ENCODE assay signal across 12 cellular contexts in the genomic region with DNA sequence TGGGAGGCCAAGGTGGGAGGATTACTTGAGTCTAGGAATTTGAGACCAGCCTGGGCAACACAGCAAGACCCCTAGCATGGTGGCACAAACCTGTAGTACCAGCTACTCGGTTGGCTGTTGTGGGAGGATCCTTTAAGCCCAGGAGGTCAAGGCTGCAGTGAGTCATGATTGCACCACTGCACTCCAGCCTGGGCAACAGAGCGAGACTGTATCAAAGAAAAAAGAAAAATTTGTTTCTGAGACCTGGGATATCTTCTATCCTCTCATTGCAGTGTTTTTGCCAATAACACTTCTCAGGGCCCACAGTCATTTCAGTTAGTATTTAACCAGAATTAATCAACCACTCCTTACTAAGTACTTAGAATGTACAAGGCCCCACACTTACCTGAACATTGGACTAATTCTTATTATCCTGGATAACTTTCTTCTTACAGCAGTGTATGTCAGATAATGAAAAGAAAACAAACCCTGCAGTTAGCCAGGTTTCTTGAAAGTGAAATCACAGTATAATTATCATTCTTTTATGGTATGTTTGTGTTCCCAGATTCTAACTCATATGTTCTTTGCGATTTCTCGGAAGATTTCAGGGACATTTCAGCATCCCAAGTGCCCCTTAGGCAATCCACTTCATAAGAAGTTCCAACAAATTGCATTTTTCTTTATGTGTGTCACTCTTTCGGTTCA.
DNase-seq lines count a peak whose midpoint lies in the region; TF ChIP-seq lines count a peak whose summit lies in the region.
"Had no signal": no experiment of that assay in that cellular context is flagged by ENCODE, and none has a peak within 500 bp of the region (broad histone marks: within the 10 kb centered on the region; RNA-seq: fewer than 3 reads in every experiment).

No MANE protein-coding gene starts in this region.

- no peak for TF ChIP-seq POLR2A in Peyer's patch (IDR thresholded peaks at IDR 0.05)
- no peak for TF ChIP-seq POLR2A in esophagus muscularis mucosa (IDR thresholded peaks at IDR 0.05; ENCODE audit: low read depth)

- H3K4me2 ChIP-seq in fibroblast of lung (ENCODE audit: extremely low read depth, insufficient read depth, low read length) (no peak overlapping the region), neural progenitor cell (no peak overlapping the region)

- no peak overlapping the region for H2AFZ ChIP-seq in fibroblast of lung (ENCODE audit: low read length)
- H2AFZ ChIP-seq in neural progenitor cell (replicated peaks), result no peak overlapping the region

- no peaks in the 10 kb centered on the region for H3K36me3 Mint-ChIP-seq in neural progenitor cell
- H3K36me3 Mint-ChIP-seq in activated T-cell treated with anti-CD3 and anti-CD28 coated beads, Interleukin-2, amount 50 U/mL, for 24 hours (ENCODE audit: low read depth), result peaks cover 30% of the 10 kb centered on the region

- H3K27me3 ChIP-seq in Peyer's patch, result no peaks in the 10 kb centered on the region
- no peaks in the 10 kb centered on the region for H3K27me3 ChIP-seq in fibroblast of lung (ENCODE audit: control insufficient read depth, insufficient read depth, low read length)
- no peaks in the 10 kb centered on the region for H3K27me3 ChIP-seq in neural progenitor cell
- no peaks in the 10 kb centered on the region for H3K27me3 ChIP-seq in esophagus muscularis mucosa
- H3K27me3 ChIP-seq: neutrophil had no signal

- H3K36me3 ChIP-seq in Peyer's patch (no peaks in the 10 kb centered on the region), fibroblast of lung (ENCODE audit: control insufficient read depth, insufficient read depth, low read length) (no peaks in the 10 kb centered on the region), neural progenitor cell (peaks cover 5% of the 10 kb centered on the region), esophagus muscularis mucosa (peaks cover 0 to 3% (median 0%) of the 10 kb centered on the region in 4 donors)
- H3K36me3 ChIP-seq: neutrophil had no signal

- no peaks in the 10 kb centered on the region for H3K9me3 ChIP-seq in Peyer's patch
- H3K9me3 ChIP-seq in fibroblast of lung (ENCODE audit: control insufficient read depth, insufficient read depth, low read depth, low read length), result no peaks in the 10 kb centered on the region
- H3K9me3 ChIP-seq in neural progenitor cell (ENCODE audit: low read depth), result no peaks in the 10 kb centered on the region
- no peaks in the 10 kb centered on the region for H3K9me3 ChIP-seq in esophagus muscularis mucosa
- H3K9me3 ChIP-seq: neutrophil had no signal

- intact Hi-C loops in esophagus muscularis mucosa (cut with DNase I), result no loop called here

- peak overlapping the region; percentile 53 for H3K27ac Mint-ChIP-seq in neural progenitor cell
- H3K27ac Mint-ChIP-seq in activated T-cell treated with anti-CD3 and anti-CD28 coated beads, Interleukin-2, amount 50 U/mL, for 24 hours, result no peak overlapping the region
- H3K27ac Mint-ChIP-seq: T-cell had no signal

- H3K9ac ChIP-seq in fibroblast of lung (ENCODE audit: insufficient read depth, low read length), result no peak overlapping the region
- H3K9ac ChIP-seq in neural progenitor cell, result no peak overlapping the region

- H3K27ac ChIP-seq in Peyer's patch (peak overlapping the region in 3 of 4 donors; percentile 9 to 84 (median 55)), fibroblast of lung (ENCODE audit: insufficient read depth, low read length) (no peak overlapping the region), neural progenitor cell (no peak overlapping the region), esophagus muscularis mucosa (replicated peaks in 1 of 4) (no peak overlapping the region)
- H3K27ac ChIP-seq: neutrophil had no signal

- DNase-seq in AG09319 (ENCODE audit: extremely low read depth, low read depth), result peak; percentile 78
- peak in 2 of 3 donors; percentile 54 to 77 for DNase-seq in Peyer's patch
- peak; percentile 25 to 82 for DNase-seq in fibroblast of lung (ENCODE audit: low read depth in 2 of 2)
- no peak for DNase-seq in neural progenitor cell (ENCODE audit: low spot score)
- DNase-seq in activated effector memory CD4-positive, alpha-beta T cell treated with Interleukin-2 at 50 U/mL for 16 hours, result no peak
- no peak for DNase-seq in esophagus muscularis mucosa (ENCODE audit: extremely low spot score)
- no peak for DNase-seq in activated T-cell treated with anti-CD3 and anti-CD28 coated beads, Interleukin-2, amount 50 U/mL, for 24 hours
- DNase-seq in D341Med (ENCODE audit: low spot score), result no peak
- DNase-seq: caudate nucleus, MV-4-11, T-cell had no signal

- WGBS in esophagus muscularis mucosa, result 87% methylated on average over 5 of the region's 5 CpGs

- H3K9me3 Mint-ChIP-seq in neural progenitor cell, result no peaks in the 10 kb centered on the region
- no peaks in the 10 kb centered on the region for H3K9me3 Mint-ChIP-seq in activated T-cell treated with anti-CD3 and anti-CD28 coated beads, Interleukin-2, amount 50 U/mL, for 24 hours
- H3K9me3 Mint-ChIP-seq: T-cell had no signal

- no peak for TF ChIP-seq EP300 in esophagus muscularis mucosa (IDR thresholded peaks at IDR 0.05)

- H3K4me1 ChIP-seq in Peyer's patch (peaks cover 0 to 5% (median 0%) of the 10 kb centered on the region in 4 donors), fibroblast of lung (ENCODE audit: control insufficient read depth, extremely low read depth, insufficient read depth, low read length) (no peaks in the 10 kb centered on the region), neural progenitor cell (no peaks in the 10 kb centered on the region), esophagus muscularis mucosa (no peaks in the 10 kb centered on the region)

- H4K20me1 ChIP-seq in fibroblast of lung (ENCODE audit: control insufficient read depth, extremely low read depth, insufficient read depth, low read length) (no peaks in the 10 kb centered on the region), neural progenitor cell (ENCODE audit: low read depth) (no peaks in the 10 kb centered on the region)

- no peaks in the 10 kb centered on the region for H3K4me1 Mint-ChIP-seq in neural progenitor cell
- H3K4me1 Mint-ChIP-seq in activated T-cell treated with anti-CD3 and anti-CD28 coated beads, Interleukin-2, amount 50 U/mL, for 24 hours (ENCODE audit: low read depth), result no peaks in the 10 kb centered on the region

- H3K4me3 Mint-ChIP-seq in neural progenitor cell, result no peak overlapping the region
- H3K4me3 Mint-ChIP-seq in activated T-cell treated with anti-CD3 and anti-CD28 coated beads, Interleukin-2, amount 50 U/mL, for 24 hours, result no peak overlapping the region
- H3K4me3 Mint-ChIP-seq: T-cell had no signal

- H3K4me3 ChIP-seq in Peyer's patch, result peak overlapping the region in 1 of 4 donors; percentile 8
- no peak overlapping the region for H3K4me3 ChIP-seq in fibroblast of lung (replicated peaks in 1 of 4; ENCODE audit: control extremely low read depth in 1 of 4, insufficient read depth in 1 of 4, low read depth in 3 of 4, low read length in 4 of 4)
- no peak overlapping the region for H3K4me3 ChIP-seq in neural progenitor cell
- no peak overlapping the region for H3K4me3 ChIP-seq in esophagus muscularis mucosa

- no peak for TF ChIP-seq CTCF in AG09319 (IDR thresholded peaks at IDR 0.05; ENCODE audit: low read depth, low read length)
- no peak for TF ChIP-seq CTCF in Peyer's patch (IDR thresholded peaks at IDR 0.05)
- no peak for TF ChIP-seq CTCF in fibroblast of lung (conservative IDR thresholded peaks at IDR 0.05 in 1 of 2, IDR thresholded peaks at IDR 0.05 in 1 of 2; ENCODE audit: low read depth in 1 of 2, low read length in 2 of 2)
- no peak for TF ChIP-seq CTCF in neural progenitor cell (IDR thresholded peaks at IDR 0.05)
- no peak for TF ChIP-seq CTCF in esophagus muscularis mucosa (IDR thresholded peaks at IDR 0.05)

- H3F3A ChIP-seq in neural progenitor cell (ENCODE audit: low read depth), result no peaks in the 10 kb centered on the region

- H3K79me2 ChIP-seq in fibroblast of lung (ENCODE audit: control insufficient read depth, insufficient read depth, low read length) (no peaks in the 10 kb centered on the region), neural progenitor cell (ENCODE audit: low read depth) (no peaks in the 10 kb centered on the region)

- H3K27me3 Mint-ChIP-seq in neural progenitor cell (ENCODE audit: insufficient read depth, low read depth), result no peaks in the 10 kb centered on the region
- no peaks in the 10 kb centered on the region for H3K27me3 Mint-ChIP-seq in activated T-cell treated with anti-CD3 and anti-CD28 coated beads, Interleukin-2, amount 50 U/mL, for 24 hours
- H3K27me3 Mint-ChIP-seq: T-cell had no signal

Comparison
In these comparisons a context has a peak if more than half of its experiments do, and no peak if none do; other contexts are left out.
1. DNase-seq: peak in AG09319 (single experiment), Peyer's patch (2 of 3) and fibroblast of lung (2 of 2); none in neural progenitor cell (single experiment), activated effector memory CD4-positive, alpha-beta T cell treated with Interleukin-2 at 50 U/mL for 16 hours (single experiment), esophagus muscularis mucosa (single experiment), activated T-cell treated with anti-CD3 and anti-CD28 coated beads, Interleukin-2, amount 50 U/mL, for 24 hours (single experiment) and D341Med (single experiment).
2. H3K27ac ChIP-seq: peak in Peyer's patch (3 of 4); none in fibroblast of lung (single experiment), neural progenitor cell (single experiment) and esophagus muscularis mucosa (0 of 4).